Comparison of ENCODE assay signal across 16 cellular contexts in genomic region chr10:90621577-90621976, GRCh38.
DNase-seq lines count a peak whose midpoint lies in the region; ATAC-seq, FAIRE-seq and TF ChIP-seq lines count a peak whose summit lies in the region.
"Had no signal": no experiment of that assay in that cellular context is flagged by ENCODE, and none has a peak within 500 bp of the region (broad histone marks: within the 10 kb centered on the region; RNA-seq: fewer than 3 reads in every experiment).

No MANE protein-coding gene starts in this region.

- H3K4me1 Mint-ChIP-seq in chondrocyte (ENCODE audit: low read depth): no peaks in the 10 kb centered on the region
- H3K4me1 Mint-ChIP-seq: activated naive CD8-positive, alpha-beta T cell treated with anti-CD3 and anti-CD28 coated beads, Interleukin-2, amount 50 U/mL, for 24 hours had no signal

- no peak overlapping the region for H3K27ac Mint-ChIP-seq in chondrocyte (ENCODE audit: unreplicated experiment)
- H3K27ac Mint-ChIP-seq: activated naive CD8-positive, alpha-beta T cell treated with anti-CD3 and anti-CD28 coated beads, Interleukin-2, amount 50 U/mL, for 24 hours had no signal

- H3K4me3 Mint-ChIP-seq in chondrocyte (ENCODE audit: unreplicated experiment): no peak overlapping the region
- H3K4me3 Mint-ChIP-seq: activated naive CD8-positive, alpha-beta T cell treated with anti-CD3 and anti-CD28 coated beads, Interleukin-2, amount 50 U/mL, for 24 hours had no signal

- no peaks in the 10 kb centered on the region for H3K36me3 Mint-ChIP-seq in chondrocyte (ENCODE audit: low read depth)

- H3K36me3 ChIP-seq in bronchial epithelial cell (ENCODE audit: control insufficient read depth, insufficient read depth, low read length): no peaks in the 10 kb centered on the region
- H3K36me3 ChIP-seq: BLaER1, gastroesophageal sphincter had no signal

- H3K4me3 ChIP-seq in NB4 (ENCODE audit: low read depth, low read length) (no peak overlapping the region), bronchial epithelial cell (ENCODE audit: low read depth, low read length) (no peak overlapping the region)
- H3K4me3 ChIP-seq: BLaER1, gastroesophageal sphincter had no signal

- no peak for TF ChIP-seq POLR2A in NB4 (IDR thresholded peaks at IDR 0.05; ENCODE audit: extremely low read depth, insufficient read length)

- no peaks in the 10 kb centered on the region for H3K9me3 Mint-ChIP-seq in chondrocyte (ENCODE audit: low read depth)
- H3K9me3 Mint-ChIP-seq: activated naive CD8-positive, alpha-beta T cell treated with anti-CD3 and anti-CD28 coated beads, Interleukin-2, amount 50 U/mL, for 24 hours had no signal

- H3K27me3 ChIP-seq in bronchial epithelial cell (ENCODE audit: control insufficient read depth, insufficient read depth, low read length): no peaks in the 10 kb centered on the region
- H3K27me3 ChIP-seq: BLaER1, gastroesophageal sphincter had no signal

- FAIRE-seq in bronchial epithelial cell (lab: Jason Lieb, UNC): no peak
- FAIRE-seq: HTR-8/SVneo had no signal

- H3K27me3 Mint-ChIP-seq in chondrocyte (ENCODE audit: low read depth): peaks cover 15% of the 10 kb centered on the region

- no peak for TF ChIP-seq CTCF in NB4 (IDR thresholded peaks at IDR 0.05; ENCODE audit: low read depth, low read length)
- TF ChIP-seq CTCF in bronchial epithelial cell (IDR thresholded peaks at IDR 0.05; ENCODE audit: insufficient read depth, low read length, severe bottlenecking): no peak
- TF ChIP-seq CTCF in chondrocyte (IDR thresholded peaks at IDR 0.05): no peak

- DNase-seq in EH (ENCODE audit: low read depth) (peak; percentile 22), NB4 (ENCODE audit: low read depth) (peak; percentile 11), bronchial epithelial cell (ENCODE audit: low read depth) (peak; percentile 20), kidney glomerular epithelial cell (lab: John Stamatoyannopoulos, UW) (peak; percentile 2), NCI-H345 (lab: John Stamatoyannopoulos, UW) (no peak), chondrocyte (ENCODE audit: low spot score) (no peak), germinal center (ENCODE audit: low spot score) (no peak)
- DNase-seq: activated naive CD8-positive, alpha-beta T cell treated with anti-CD3 and anti-CD28 coated beads, Interleukin-2, amount 50 U/mL, for 24 hours; NCI-H1417; NCI-H446 treated with DMSO at 0.1 percent for 48 hours; small intestine had no signal

- no peak for ATAC-seq in GM19324 (IDR thresholded peaks at IDR 0.05; ENCODE audit: low FRiP score, unreplicated experiment)
- ATAC-seq: activated naive CD8-positive, alpha-beta T cell treated with anti-CD3 and anti-CD28 coated beads, Interleukin-2, amount 50 U/mL, for 24 hours; gastroesophageal sphincter; left lobe of liver had no signal

Comparison
In these comparisons a context has a peak if more than half of its experiments do, and no peak if none do; other contexts are left out.
1. DNase-seq: peak in EH (single experiment), NB4 (single experiment), bronchial epithelial cell (single experiment) and kidney glomerular epithelial cell (single experiment); none in NCI-H345 (single experiment), chondrocyte (single experiment) and germinal center (single experiment).